In the genomic region with DNA sequence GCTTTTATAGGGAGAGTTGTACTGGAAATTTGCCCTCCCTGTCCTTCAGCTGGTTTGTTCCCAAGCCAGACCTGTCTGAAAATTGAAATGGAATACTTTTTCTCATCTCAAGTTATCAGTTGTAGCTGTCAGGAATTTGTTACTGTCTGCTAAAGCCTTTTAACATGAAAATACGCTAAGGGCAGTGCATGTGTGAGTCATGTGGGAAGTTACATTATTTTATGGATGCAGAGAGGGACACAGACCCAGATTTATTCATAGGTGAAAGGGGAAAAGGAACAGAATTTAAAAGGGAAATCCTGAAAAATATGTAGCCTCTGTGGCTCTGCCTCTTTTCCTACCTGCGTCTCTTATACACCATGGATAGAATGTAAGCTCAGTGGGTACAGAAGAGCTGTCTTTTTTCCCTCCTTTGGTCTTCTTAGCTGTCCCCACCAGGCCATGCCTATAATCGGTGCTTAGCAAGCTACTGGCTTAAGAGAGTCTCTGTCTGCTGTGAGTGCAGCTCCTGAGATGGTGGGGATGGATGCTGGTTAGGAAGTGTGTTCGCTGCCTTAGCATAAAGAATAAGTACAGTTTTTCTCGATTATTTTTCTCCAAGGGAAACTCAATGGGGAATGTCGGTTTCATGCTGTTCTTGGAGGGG, we compare ENCODE assay signal across 19 cellular contexts.
DNase-seq lines count a peak whose midpoint lies in the region; ATAC-seq and TF ChIP-seq lines count a peak whose summit lies in the region.
"Had no signal": no experiment of that assay in that cellular context is flagged by ENCODE, and none has a peak within 500 bp of the region (broad histone marks: within the 10 kb centered on the region; RNA-seq: fewer than 3 reads in every experiment).

No MANE protein-coding gene starts in this region.

- H3K23ac ChIP-seq in trophoblast cell (ENCODE audit: low read length), result no peak overlapping the region

- DNase-seq in GM23248 (peak; percentile 52), Panc1 (ENCODE audit: low read depth, low spot score) (no peak), endothelial cell (ENCODE audit: low spot score) (no peak), trophoblast cell (peak in 1 of 2 donors; percentile 64), COLO829 (ENCODE audit: low spot score) (no peak), NOMO-1 treated with dmso at 0.1 percent for 144 hours (lab: John Stamatoyannopoulos, UW; ENCODE audit: unreplicated experiment) (no peak)
- DNase-seq: activated CD4-positive, alpha-beta T cell treated with anti-CD3 and anti-CD28 coated beads for 36 hours; activated gamma-delta T cell treated with Interleukin-2 at 50 U/mL for 16 hours; CD4-positive, alpha-beta memory T cell; dorsolateral prefrontal cortex; natural killer cell; NCI-H2171; SIG-M5; stimulated activated CD4-positive, alpha-beta T cell treated with anti-CD3 and anti-CD28 coated beads, Interleukin-1b, Interleukin-23, amount 100 ng/mL, for 48 hours; stomach had no signal

- H3K18ac ChIP-seq in trophoblast cell (ENCODE audit: low read length), result no peak overlapping the region

- no peaks in the 10 kb centered on the region for H3K36me3 Mint-ChIP-seq in endothelial cell (ENCODE audit: low read depth, unreplicated experiment)
- no peaks in the 10 kb centered on the region for H3K36me3 Mint-ChIP-seq in activated T-helper 17 cell treated with anti-CD3 and anti-CD28 coated beads, Interleukin-2, amount 50 U/mL, for 72 hours (ENCODE audit: low read depth)
- H3K36me3 Mint-ChIP-seq: CD4-positive, alpha-beta memory T cell; IgD-negative memory B cell; natural killer cell had no signal

- H3K4me3 Mint-ChIP-seq in endothelial cell (ENCODE audit: unreplicated experiment), result no peak overlapping the region
- H3K4me3 Mint-ChIP-seq in activated T-helper 17 cell treated with anti-CD3 and anti-CD28 coated beads, Interleukin-2, amount 50 U/mL, for 72 hours, result no peak overlapping the region
- H3K4me3 Mint-ChIP-seq: activated CD4-positive, alpha-beta T cell treated with anti-CD3 and anti-CD28 coated beads for 36 hours; CD4-positive, alpha-beta memory T cell; IgD-negative memory B cell; natural killer cell had no signal

- H3K79me2 ChIP-seq in GM23248 (ENCODE audit: insufficient read depth) (peaks cover 100% of the 10 kb centered on the region), trophoblast cell (ENCODE audit: control insufficient read depth, insufficient read depth, low read length, poor library complexity) (peaks cover 13% of the 10 kb centered on the region)

- H2AK5ac ChIP-seq in trophoblast cell (ENCODE audit: low read length), result no peak overlapping the region

- H3K27me3 ChIP-seq in GM23248 (replicated peaks; ENCODE audit: insufficient read depth) (no peaks in the 10 kb centered on the region), Panc1 (ENCODE audit: control insufficient read depth, insufficient read depth, low read length) (no peaks in the 10 kb centered on the region), trophoblast cell (ENCODE audit: insufficient read depth, low read length) (no peaks in the 10 kb centered on the region)
- H3K27me3 ChIP-seq: dorsolateral prefrontal cortex, stomach had no signal

- peak; percentile 68 for ATAC-seq in Panc1
- no peak for ATAC-seq in GM18520 (IDR thresholded peaks at IDR 0.05; ENCODE audit: unreplicated experiment)
- ATAC-seq in activated T-helper 17 cell treated with anti-CD3 and anti-CD28 coated beads, Interleukin-2, amount 50 U/mL, for 72 hours (replicated peaks), result no peak
- ATAC-seq: activated CD4-positive, alpha-beta T cell treated with anti-CD3 and anti-CD28 coated beads for 36 hours; GM12878; natural killer cell had no signal

- peak overlapping the region; percentile 33 for H2BK120ac ChIP-seq in trophoblast cell (ENCODE audit: insufficient read depth, low read length, poor library complexity)

- peaks cover 18% of the 10 kb centered on the region for H3F3A ChIP-seq in GM23248 (ENCODE audit: insufficient read depth)

- no peak overlapping the region for H3K4me2 ChIP-seq in GM23248 (ENCODE audit: unreplicated experiment)
- no peak overlapping the region for H3K4me2 ChIP-seq in trophoblast cell (ENCODE audit: low read length)

- no peaks in the 10 kb centered on the region for H3K9me3 Mint-ChIP-seq in endothelial cell (ENCODE audit: unreplicated experiment)
- H3K9me3 Mint-ChIP-seq in activated T-helper 17 cell treated with anti-CD3 and anti-CD28 coated beads, Interleukin-2, amount 50 U/mL, for 72 hours, result no peaks in the 10 kb centered on the region
- H3K9me3 Mint-ChIP-seq: natural killer cell had no signal

- H3K4me3 ChIP-seq in GM23248 (no peak overlapping the region), Panc1 (ENCODE audit: low read depth in 2 of 2, low read length in 2 of 2) (peak overlapping the region in 1 of 2 experiments; percentile 7; a peak in 2 of 4 replicates), trophoblast cell (ENCODE audit: low read depth, low read length) (no peak overlapping the region)
- H3K4me3 ChIP-seq: GM12878, stomach had no signal

- H3K4me1 ChIP-seq in GM23248 (ENCODE audit: insufficient read depth) (peaks cover 51% of the 10 kb centered on the region), Panc1 (ENCODE audit: control insufficient read depth, insufficient read depth, low read length) (peaks cover 49% of the 10 kb centered on the region), trophoblast cell (ENCODE audit: control insufficient read depth in 1 of 2, insufficient read depth in 2 of 2, low read length in 2 of 2) (peaks cover 13 to 27% of the 10 kb centered on the region in 2 experiments)

- H3K9ac ChIP-seq in GM23248 (no peak overlapping the region), trophoblast cell (ENCODE audit: low read length) (no peak overlapping the region)

- H4K8ac ChIP-seq in trophoblast cell (ENCODE audit: low read depth, low read length), result peak overlapping the region; percentile 24

- H4K20me1 ChIP-seq in GM23248 (ENCODE audit: insufficient read depth), result peaks cover 34% of the 10 kb centered on the region

- intact Hi-C loops in Panc1 (cut with micrococcal nuclease; ENCODE audit: unreplicated experiment), result no loop called here

- no peak overlapping the region for H4K91ac ChIP-seq in trophoblast cell (ENCODE audit: low read depth, low read length)

- H3K4me1 Mint-ChIP-seq in endothelial cell (ENCODE audit: unreplicated experiment), result peaks cover 47% of the 10 kb centered on the region
- no peaks in the 10 kb centered on the region for H3K4me1 Mint-ChIP-seq in activated T-helper 17 cell treated with anti-CD3 and anti-CD28 coated beads, Interleukin-2, amount 50 U/mL, for 72 hours
- H3K4me1 Mint-ChIP-seq: natural killer cell had no signal

- in situ Hi-C loops in GM23248 (cut with MboI), result no loop called here
- in situ Hi-C loops in Panc1 (cut with HindIII; ENCODE audit: low pct_unique_long_range_greater_than_20kb, low sequenced_read_pairs), result no loop called here

- no TSS peak for BruUV-seq in Panc1 (replicated peaks; lab: Mats Ljungman, UMichigan)

- H2BK5ac ChIP-seq in trophoblast cell (ENCODE audit: low read depth, low read length, poor library complexity), result no peak overlapping the region

- no peak overlapping the region for H2AFZ ChIP-seq in GM23248
- no peak overlapping the region for H2AFZ ChIP-seq in trophoblast cell (ENCODE audit: insufficient read depth, low read length, poor library complexity)

- H3K27ac ChIP-seq in GM23248, result 0 out of 2 replicates have a peak overlapping the region, but pooled peaks have one; percentile 4
- H3K27ac ChIP-seq in Panc1 (ENCODE audit: low read length), result peak overlapping the region; percentile 75
- H3K27ac ChIP-seq in trophoblast cell (ENCODE audit: low read depth, low read length), result peak overlapping the region; percentile 38
- H3K27ac ChIP-seq: dorsolateral prefrontal cortex had no signal

- H3K4ac ChIP-seq in trophoblast cell (ENCODE audit: low read depth, low read length), result peak overlapping the region; percentile 67

- peaks cover 2% of the 10 kb centered on the region for H3K79me1 ChIP-seq in trophoblast cell (ENCODE audit: low read length)

- no peak overlapping the region for H2BK12ac ChIP-seq in trophoblast cell (ENCODE audit: low read length)

- POLR2A ChIA-PET in Panc1 (lab: Charles Lee), result interaction anchor here (1.0 to 1.1 kb wide), 2 partner anchors 13 to 37 kb away, joined by 3 to 4 read pairs; no protein-coding TSS in a partner anchor

- H3K14ac ChIP-seq in trophoblast cell (ENCODE audit: low read length), result no peak overlapping the region

- peak overlapping the region; percentile 95 for H3K27ac Mint-ChIP-seq in endothelial cell (ENCODE audit: unreplicated experiment)
- no peak overlapping the region for H3K27ac Mint-ChIP-seq in activated T-helper 17 cell treated with anti-CD3 and anti-CD28 coated beads, Interleukin-2, amount 50 U/mL, for 72 hours
- H3K27ac Mint-ChIP-seq: activated CD4-positive, alpha-beta T cell treated with anti-CD3 and anti-CD28 coated beads for 36 hours; CD4-positive, alpha-beta memory T cell; IgD-negative memory B cell; natural killer cell had no signal

- CTCF ChIA-PET in Panc1 (lab: Charles Lee), result interaction anchor here (0.6 to 1.0 kb wide), 2 partner anchors 31 to 263 kb away, joined by 3 to 7 read pairs; no protein-coding TSS in a partner anchor

- no peaks in the 10 kb centered on the region for H3K9me3 ChIP-seq in GM23248 (ENCODE audit: low read depth)
- H3K9me3 ChIP-seq in Panc1 (ENCODE audit: control insufficient read depth, insufficient read depth, low read depth, low read length), result no peaks in the 10 kb centered on the region
- no peaks in the 10 kb centered on the region for H3K9me3 ChIP-seq in trophoblast cell (ENCODE audit: insufficient read depth, low read depth, low read length)
- H3K9me3 ChIP-seq: stomach had no signal

- TF ChIP-seq CTCF in Panc1 (IDR thresholded peaks at IDR 0.05) (no peak), endothelial cell (IDR thresholded peaks at IDR 0.05; ENCODE audit: unreplicated experiment) (no peak)

- 66 to 69% methylated on average over 6 of the region's 6 CpGs for WGBS in GM23248 (ENCODE audit: low coverage in 1 of 2, low lambda C conversion rate in 2 of 2, missing lambda C conversion rate in 2 of 2), 2 experiments
- no CpG with 5 or more reads among the region's 6 CpGs for WGBS in trophoblast cell (ENCODE audit: extremely low coverage, insufficient coverage, insufficient read length)

- H3K9me2 ChIP-seq in GM23248 (ENCODE audit: insufficient read depth), result no peaks in the 10 kb centered on the region

- H3K27me3 Mint-ChIP-seq in endothelial cell (ENCODE audit: unreplicated experiment), result peaks cover 5% of the 10 kb centered on the region
- peaks cover 9% of the 10 kb centered on the region for H3K27me3 Mint-ChIP-seq in activated T-helper 17 cell treated with anti-CD3 and anti-CD28 coated beads, Interleukin-2, amount 50 U/mL, for 72 hours

- H3K36me3 ChIP-seq in GM23248 (ENCODE audit: low read depth) (no peaks in the 10 kb centered on the region), Panc1 (ENCODE audit: control insufficient read depth, insufficient read depth, low read length) (no peaks in the 10 kb centered on the region), trophoblast cell (ENCODE audit: control insufficient read depth in 1 of 2, insufficient read depth in 2 of 2, low read length in 2 of 2) (peaks cover 0 to 2% of the 10 kb centered on the region in 2 experiments)
- H3K36me3 ChIP-seq: stomach had no signal

- H4K12ac ChIP-seq in trophoblast cell (ENCODE audit: low read depth, low read length), result no peak overlapping the region

Comparison
In these comparisons a context has a peak if more than half of its experiments do, and no peak if none do; other contexts are left out.
1. H3K27ac ChIP-seq: peak in every context shown above with its lines; median percentile 75 in Panc1; 38 in trophoblast cell; 4 in GM23248.